Comparison of ENCODE assay signal across 1 cellular context in genomic region chr14:100341301-100342031, GRCh38.
TF ChIP-seq lines count a peak whose summit lies in the region.

No MANE protein-coding gene starts in this region.

TF ChIP-seq in GM12878, 131 proteins besides CTCF, POLR2A, EP300 and RAD21 (continued from another document and continues in another):
- TF ChIP-seq USF2 (IDR thresholded peaks at IDR 0.05; ENCODE audit: borderline replicate concordance, low read depth, low read length), result no peak; the same call in 1 of the 2 replicates
- no peak for TF ChIP-seq ZSCAN29 (IDR thresholded peaks at IDR 0.05)
- TF ChIP-seq PRDM15 (CRISPR knock-in tag; IDR thresholded peaks at IDR 0.05), result no peak
- no peak for TF ChIP-seq RBBP5 (conservative IDR thresholded peaks at IDR 0.05)
- no peak for TF ChIP-seq ATF2 (IDR thresholded peaks at IDR 0.05; ENCODE audit: low read length)
- no peak for TF ChIP-seq CEBPZ (IDR thresholded peaks at IDR 0.05; ENCODE audit: low read depth, low read length)
- no peak for TF ChIP-seq SIN3A (IDR thresholded peaks at IDR 0.05; ENCODE audit: low read depth, low read length)
- no peak for TF ChIP-seq MTA3 (IDR thresholded peaks at IDR 0.05; ENCODE audit: borderline replicate concordance, low read length)
- TF ChIP-seq SMAD1 (IDR thresholded peaks at IDR 0.05; ENCODE audit: low read depth, partially characterized antibody), result no peak
- TF ChIP-seq IRF3 (IDR thresholded peaks at IDR 0.05), result no peak
- no peak for TF ChIP-seq ASH2L (IDR thresholded peaks at IDR 0.05; ENCODE audit: borderline replicate concordance, low read depth)
- no peak for TF ChIP-seq ZNF622 (IDR thresholded peaks at IDR 0.05)
- TF ChIP-seq YY1 (IDR thresholded peaks at IDR 0.05; ENCODE audit: low read depth, low read length), result no peak
- TF ChIP-seq PML (IDR thresholded peaks at IDR 0.05; ENCODE audit: low read length), result no peak
- TF ChIP-seq RFX5 (IDR thresholded peaks at IDR 0.05; ENCODE audit: low read depth, low read length), result no peak
- TF ChIP-seq NR2C1 (IDR thresholded peaks at IDR 0.05), result peak; percentile 0; the same call in 1 of the 2 replicates
- no peak for TF ChIP-seq HDAC2 (IDR thresholded peaks at IDR 0.05)
- TF ChIP-seq CEBPB (IDR thresholded peaks at IDR 0.05; ENCODE audit: borderline replicate concordance in 1 of 2, low read depth in 2 of 2, low read length in 2 of 2), result no peak
- no peak for TF ChIP-seq HDGF (IDR thresholded peaks at IDR 0.05)
- TF ChIP-seq NBN (IDR thresholded peaks at IDR 0.05), result 0 out of 2 replicates have a peak, but pooled peaks have one; percentile 7
- TF ChIP-seq CBX3 (IDR thresholded peaks at IDR 0.05; ENCODE audit: borderline replicate concordance, low read depth), result no peak
- peak; percentile 90 for TF ChIP-seq ZNF687 (IDR thresholded peaks at IDR 0.05)
- no peak for TF ChIP-seq SP1 (IDR thresholded peaks at IDR 0.05; ENCODE audit: low read depth, low read length)
- no peak for TF ChIP-seq KLF5 (IDR thresholded peaks at IDR 0.05; ENCODE audit: partially characterized antibody)
- TF ChIP-seq SMARCA5 (IDR thresholded peaks at IDR 0.05), result no peak
- peak; percentile 85 for TF ChIP-seq IKZF1 (conservative IDR thresholded peaks at IDR 0.05)
- no peak for TF ChIP-seq CHD2 (IDR thresholded peaks at IDR 0.05; ENCODE audit: borderline replicate concordance, low read depth, low read length)
- peak; percentile 25; the same call in 1 of the 2 replicates for TF ChIP-seq JUNB (IDR thresholded peaks at IDR 0.05)
- no peak for TF ChIP-seq RB1 (IDR thresholded peaks at IDR 0.05; ENCODE audit: borderline replicate concordance)
- TF ChIP-seq NFYA (IDR thresholded peaks at IDR 0.05; ENCODE audit: borderline replicate concordance, low read depth, low read length), result no peak
- no peak for TF ChIP-seq ZNF207 (IDR thresholded peaks at IDR 0.05; ENCODE audit: borderline replicate concordance)
- no peak for TF ChIP-seq FOXM1 (IDR thresholded peaks at IDR 0.05; ENCODE audit: low read depth, low read length)
- no peak for TF ChIP-seq SRF (IDR thresholded peaks at IDR 0.05; ENCODE audit: low read depth in 2 of 2, low read length in 2 of 2)
- TF ChIP-seq JUND (IDR thresholded peaks at IDR 0.05; ENCODE audit: low read depth, low read length), result no peak
- no peak for TF ChIP-seq CREB1 (IDR thresholded peaks at IDR 0.05; ENCODE audit: low read depth)
- TF ChIP-seq WRNIP1 (IDR thresholded peaks at IDR 0.05; ENCODE audit: borderline replicate concordance, low read depth, low read length), result no peak
- TF ChIP-seq E2F8 (IDR thresholded peaks at IDR 0.05; ENCODE audit: low read depth, partially characterized antibody), result no peak
- TF ChIP-seq YBX1 (IDR thresholded peaks at IDR 0.05), result no peak
- TF ChIP-seq PAX5 (IDR thresholded peaks at IDR 0.05; ENCODE audit: borderline replicate concordance, low read depth, low read length), result no peak
- TF ChIP-seq KDM1A (IDR thresholded peaks at IDR 0.05; ENCODE audit: borderline replicate concordance), result no peak
- TF ChIP-seq IRF4 (IDR thresholded peaks at IDR 0.05; ENCODE audit: low read depth, low read length), result 0 out of 2 replicates have a peak, but pooled peaks have one; percentile 18
- no peak for TF ChIP-seq ZBED1 (IDR thresholded peaks at IDR 0.05; ENCODE audit: borderline replicate concordance)
- TF ChIP-seq POU2F2 (IDR thresholded peaks at IDR 0.05; ENCODE audit: borderline replicate concordance, low read depth, low read length), result no peak
- no peak for TF ChIP-seq TARDBP (IDR thresholded peaks at IDR 0.05; ENCODE audit: borderline replicate concordance)
- no peak for TF ChIP-seq STAT3 (IDR thresholded peaks at IDR 0.05; ENCODE audit: low read depth, low read length)
- no peak for TF ChIP-seq HDAC6 (IDR thresholded peaks at IDR 0.05; ENCODE audit: unreplicated experiment)
- TF ChIP-seq ESRRA (IDR thresholded peaks at IDR 0.05; ENCODE audit: low read length), result no peak
- TF ChIP-seq BRCA1 (IDR thresholded peaks at IDR 0.05; ENCODE audit: low read depth, low read length), result no peak
